22 cellular contexts compared by ENCODE assay signal in the genomic region with DNA sequence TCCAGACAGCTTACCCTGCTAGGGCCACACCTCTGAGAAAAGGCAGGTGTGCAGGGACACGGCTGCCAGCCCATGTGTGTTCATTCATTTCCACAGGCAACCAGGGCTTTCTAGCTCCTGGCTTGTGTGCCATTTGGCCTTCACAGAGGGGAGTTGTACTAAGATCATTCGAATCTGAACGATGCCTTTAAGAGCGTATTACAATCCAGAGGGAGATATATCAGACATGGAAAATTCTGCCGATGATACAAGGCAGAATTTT.
DNase-seq lines count a peak whose midpoint lies in the region; ATAC-seq and TF ChIP-seq lines count a peak whose summit lies in the region.
"Had no signal": no experiment of that assay in that cellular context is flagged by ENCODE, and none has a peak within 500 bp of the region (broad histone marks: within the 10 kb centered on the region; RNA-seq: fewer than 3 reads in every experiment).

No MANE protein-coding gene starts in this region.

- intact Hi-C loops in Calu3 (cut with micrococcal nuclease; ENCODE audit: unreplicated experiment) (no loop called here), mucosa of descending colon (cut with DNase I, micrococcal nuclease) (no loop called here), transverse colon (cut with DNase I; ENCODE audit: low total_unique reads) (no loop called here)

- H3K4me3 ChIP-seq in mucosa of descending colon (no peak overlapping the region), BE2C (ENCODE audit: low read depth, low read length) (no peak overlapping the region), transverse colon (no peak overlapping the region), Peyer's patch (no peak overlapping the region)
- H3K4me3 ChIP-seq: cardiac muscle cell, prostate gland, vagina had no signal

- H3K36me3 ChIP-seq in mucosa of descending colon (ENCODE audit: low read depth): no peaks in the 10 kb centered on the region
- H3K36me3 ChIP-seq in BE2C: no peaks in the 10 kb centered on the region
- H3K36me3 ChIP-seq in transverse colon: no peaks in the 10 kb centered on the region
- no peaks in the 10 kb centered on the region for H3K36me3 ChIP-seq in Peyer's patch
- H3K36me3 ChIP-seq: cardiac muscle cell, prostate gland, vagina had no signal

- no peak for TF ChIP-seq CTCF in Calu3 (IDR thresholded peaks at IDR 0.05; ENCODE audit: unreplicated experiment)
- no peak for TF ChIP-seq CTCF in mucosa of descending colon (IDR thresholded peaks at IDR 0.05)
- TF ChIP-seq CTCF in BE2C (IDR thresholded peaks at IDR 0.05; ENCODE audit: low read depth, low read length): no peak
- no peak for TF ChIP-seq CTCF in transverse colon (IDR thresholded peaks at IDR 0.05)
- no peak for TF ChIP-seq CTCF in Peyer's patch (IDR thresholded peaks at IDR 0.05)

- peak overlapping the region; percentile 38 for H3K27ac Mint-ChIP-seq in Calu3 (ENCODE audit: unreplicated experiment)
- H3K27ac Mint-ChIP-seq: CD14-positive monocyte, T-cell had no signal

- TF ChIP-seq EP300 in transverse colon (IDR thresholded peaks at IDR 0.05; ENCODE audit: low read depth): no peak

- peaks cover 17% of the 10 kb centered on the region for H3K4me1 Mint-ChIP-seq in Calu3 (ENCODE audit: low read depth, unreplicated experiment)
- H3K4me1 Mint-ChIP-seq: CD14-positive monocyte, T-cell had no signal

- BruUV-seq in Calu3 (replicated peaks; lab: Mats Ljungman, UMichigan): no TSS peak

- WGBS in transverse colon (ENCODE audit: low coverage in 1 of 2), 2 donors: 18 to 34% methylated on average over 2 to 5 of the region's 5 CpGs

- H3K27me3 Mint-ChIP-seq in Calu3 (ENCODE audit: unreplicated experiment): peaks cover 15% of the 10 kb centered on the region

- H3K36me3 Mint-ChIP-seq in Calu3 (ENCODE audit: insufficient read depth, unreplicated experiment): no peaks in the 10 kb centered on the region
- H3K36me3 Mint-ChIP-seq: CD14-positive monocyte, T-cell had no signal

- H3K27me3 ChIP-seq in BE2C: no peaks in the 10 kb centered on the region
- no peaks in the 10 kb centered on the region for H3K27me3 ChIP-seq in transverse colon
- no peaks in the 10 kb centered on the region for H3K27me3 ChIP-seq in Peyer's patch
- H3K27me3 ChIP-seq: cardiac muscle cell, vagina had no signal

- ATAC-seq in mucosa of descending colon: peak; percentile 81
- ATAC-seq: T-cell had no signal

- H3K9me3 ChIP-seq in mucosa of descending colon: no peaks in the 10 kb centered on the region
- H3K9me3 ChIP-seq in BE2C: no peaks in the 10 kb centered on the region
- H3K9me3 ChIP-seq in transverse colon: no peaks in the 10 kb centered on the region
- H3K9me3 ChIP-seq in Peyer's patch: no peaks in the 10 kb centered on the region
- H3K9me3 ChIP-seq: prostate gland, vagina had no signal

- H3K27ac ChIP-seq in transverse colon (peak overlapping the region in 2 of 4 donors; percentile 53 to 66), Peyer's patch (no peak overlapping the region)
- H3K27ac ChIP-seq: cardiac muscle cell, prostate gland, vagina had no signal

- CTCF ChIA-PET in Calu3 (lab: Charles Lee): interaction anchor here (0.6 kb wide), 1 partner anchor 139 kb away, joined by 3 read pairs; no protein-coding TSS in a partner anchor

- in situ Hi-C loops in transverse colon (cut with MboI; ENCODE audit: low pct_ligation_motif_present in 1 of 4, low pct_unique_long_range_greater_than_20kb in 1 of 4, low sequenced_read_pairs in 3 of 4): no loop called here

- no peak for TF ChIP-seq POLR2A in transverse colon (IDR thresholded peaks at IDR 0.05)
- TF ChIP-seq POLR2A in Peyer's patch (IDR thresholded peaks at IDR 0.05): no peak

- H3K9me3 Mint-ChIP-seq in Calu3 (ENCODE audit: low read depth, unreplicated experiment): no peaks in the 10 kb centered on the region
- H3K9me3 Mint-ChIP-seq: T-cell had no signal

- DNase-seq in Calu3 (no peak), NCI-H1105 treated with DMSO at 0.1 percent for 48 hours (lab: John Stamatoyannopoulos, UW) (peak; percentile 61), NCI-H69 (lab: John Stamatoyannopoulos, UW) (peak; percentile 81), mucosa of descending colon (peak in 1 of 3 donors; percentile 14), BE2C (no peak), transverse colon (no peak), NCI-H82 treated with DMSO at 0.1 percent for 48 hours (lab: John Stamatoyannopoulos, UW; ENCODE audit: unreplicated experiment) (no peak), Peyer's patch (no peak)
- DNase-seq: activated CD4-positive, alpha-beta T cell treated with anti-CD3 and anti-CD28 coated beads, Interleukin-2, amount 50 U/mL, for 1 hour; activated CD8-positive, alpha-beta memory T cell treated with anti-CD3 and anti-CD28 coated beads, Interleukin-2, amount 50 U/mL, for 4 hours; DND-41; erythroblast; HCEC 1CT; kidney; mesenchymal stem cell; Right ventricle myocardium superior; small intestine; T-cell had no signal

- H3K4me3 Mint-ChIP-seq in Calu3 (ENCODE audit: low read depth, unreplicated experiment): no peak overlapping the region
- H3K4me3 Mint-ChIP-seq: CD14-positive monocyte, T-cell had no signal

- H3K4me1 ChIP-seq in mucosa of descending colon (ENCODE audit: low read depth) (peaks cover 5% of the 10 kb centered on the region), BE2C (no peaks in the 10 kb centered on the region), transverse colon (peaks cover 0 to 13% (median 6%) of the 10 kb centered on the region in 4 donors), Peyer's patch (no peaks in the 10 kb centered on the region)
- H3K4me1 ChIP-seq: prostate gland, vagina had no signal

Comparison
In these comparisons a context has a peak if more than half of its experiments do, and no peak if none do; other contexts are left out.
1. DNase-seq: peak in NCI-H1105 treated with DMSO at 0.1 percent for 48 hours (single experiment) and NCI-H69 (single experiment); none in Calu3 (single experiment), BE2C (single experiment), transverse colon (single experiment), NCI-H82 treated with DMSO at 0.1 percent for 48 hours (single experiment) and Peyer's patch (0 of 3).